In genomic region chr7:129298268-129298893, GRCh38 we compare ENCODE assay signal across 9 cellular contexts.
A peak's percentile ranks its signal among the peaks of the same experiment; 100 is the strongest.
DNase-seq lines count a peak whose midpoint lies in the region; ATAC-seq, FAIRE-seq and TF ChIP-seq lines count a peak whose summit lies in the region.
"Had no signal": no experiment of that assay in that cellular context is flagged by ENCODE, and none has a peak within 500 bp of the region (broad histone marks: within the 10 kb centered on the region; RNA-seq: fewer than 3 reads in every experiment).

No MANE protein-coding gene starts in this region.

- no peaks in the 10 kb centered on the region for H3K36me3 ChIP-seq in uterus

- no peaks in the 10 kb centered on the region for H3K9me3 ChIP-seq in uterus

- TF ChIP-seq POLR2A in uterus (IDR thresholded peaks at IDR 0.05), result no peak

- peaks cover 0 to 9% of the 10 kb centered on the region in 2 donors for H3K36me3 Mint-ChIP-seq in naive B cell

- H3K4me3 Mint-ChIP-seq in naive B cell, result no peak overlapping the region

- TF ChIP-seq CTCF in uterus (IDR thresholded peaks at IDR 0.05), result peak; percentile 47 to 65 (median 57)

- H3K4me1 ChIP-seq in uterus, result no peaks in the 10 kb centered on the region

- no peak overlapping the region for H3K27ac ChIP-seq in uterus
- H3K27ac ChIP-seq: epithelial cell of prostate had no signal

- peaks cover 0 to 4% (median 3%) of the 10 kb centered on the region in 3 donors for H3K4me1 Mint-ChIP-seq in naive B cell

- H3K9me3 Mint-ChIP-seq in naive B cell, result peaks cover 0 to 9% (median 4%) of the 10 kb centered on the region in 7 donors

- H3K27me3 ChIP-seq in uterus, result no peaks in the 10 kb centered on the region

- DNase-seq in Right ventricle myocardium superior, result peak; percentile 50
- no peak for DNase-seq in cardiac septum (ENCODE audit: low spot score)
- DNase-seq in NCI-H2107 (lab: John Stamatoyannopoulos, UW), result peak; percentile 42
- peak; percentile 60 to 64 for DNase-seq in activated CD4-positive, alpha-beta T cell treated with anti-CD3 and anti-CD28 coated beads, Interleukin-2, amount 50 U/mL, for 48 hours
- peak; percentile 28 for DNase-seq in naive B cell
- peak; percentile 30 to 45 for DNase-seq in uterus

- FAIRE-seq in endometrium (lab: Jason Lieb, UNC), result peak; percentile 81

- no peak overlapping the region for H3K4me3 ChIP-seq in uterus

- intact Hi-C loops in Right ventricle myocardium superior (cut with DNase I), result loop anchor here (5.0 kb wide), 1 partner anchor 81 kb away; no protein-coding TSS in a partner anchor
- intact Hi-C loops in cardiac septum (cut with DNase I), result loop anchor here (2.0 kb wide), 1 partner anchor 80 kb away; no protein-coding TSS in a partner anchor
- intact Hi-C loops in uterus (cut with DNase I; ENCODE audit: low total_unique reads), result no loop called here

- H3K27ac Mint-ChIP-seq in naive B cell, result no peak overlapping the region

- no peak for ATAC-seq in Right ventricle myocardium superior (ENCODE audit: poor library complexity)
- ATAC-seq in naive B cell (ENCODE audit: low read depth in 2 of 2), result no peak
- ATAC-seq in HG03045 (IDR thresholded peaks at IDR 0.05; ENCODE audit: unreplicated experiment), result no peak

- no peaks in the 10 kb centered on the region for H3K27me3 Mint-ChIP-seq in naive B cell
